Comparison of ENCODE assay signal across 1 cellular context in genomic region chr20:55058938-55059337, GRCh38.
TF ChIP-seq lines count a peak whose summit lies in the region.

No MANE protein-coding gene starts in this region.

TF ChIP-seq in K562, 482 proteins besides CTCF, POLR2A, EP300 and RAD21:
- TF ChIP-seq ZBTB40 (IDR thresholded peaks at IDR 0.05) = peak; percentile 80
- TF ChIP-seq ZBTB40 (CRISPR knock-in tag; IDR thresholded peaks at IDR 0.05) = no peak
- no peak for TF ChIP-seq TCFL5 (CRISPR knock-in tag; conservative IDR thresholded peaks at IDR 0.05)
- TF ChIP-seq THAP7 (CRISPR knock-in tag; IDR thresholded peaks at IDR 0.05) = no peak
